In the genomic region with DNA sequence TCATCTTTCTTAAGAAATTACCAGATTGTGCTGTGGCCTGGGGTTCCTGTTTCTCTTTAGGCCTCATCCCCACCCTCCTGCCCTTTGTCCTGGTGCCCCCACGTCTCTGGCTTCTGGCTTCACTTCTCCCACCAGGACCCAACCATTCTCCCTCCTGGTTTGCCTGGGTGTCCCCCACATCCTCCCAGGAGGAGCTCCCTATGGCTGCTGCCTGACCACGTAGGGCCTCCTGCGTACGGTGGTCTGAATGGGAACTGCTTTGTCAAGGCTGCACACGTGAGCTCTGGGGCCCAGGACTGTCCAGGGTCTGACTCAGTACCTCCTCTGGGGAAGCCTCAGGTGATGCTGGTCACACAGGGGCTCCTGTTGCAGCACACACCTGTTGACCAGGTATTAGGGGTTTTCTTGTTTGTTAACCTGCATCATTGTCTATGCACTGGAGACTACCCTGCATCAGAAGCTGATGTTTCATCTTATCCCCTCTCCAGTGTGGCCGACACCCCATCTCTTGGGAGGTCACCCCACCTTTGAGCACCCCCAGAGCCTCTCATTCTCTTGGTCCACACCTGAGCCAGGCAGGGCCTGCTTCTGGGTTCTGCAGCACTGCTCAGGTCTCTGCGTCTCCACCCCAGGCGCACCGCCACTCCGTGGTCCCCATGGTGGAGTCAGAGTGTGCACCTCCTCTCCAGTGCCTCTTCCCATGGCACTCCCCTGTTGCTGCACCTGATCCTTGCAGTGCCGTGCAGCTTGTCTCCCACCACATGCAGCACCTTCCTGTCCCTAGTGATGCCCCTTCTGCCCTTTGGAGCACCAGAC, we compare ENCODE assay signal across 17 cellular contexts.
DNase-seq lines count a peak whose midpoint lies in the region; ATAC-seq and TF ChIP-seq lines count a peak whose summit lies in the region.
"Had no signal": no experiment of that assay in that cellular context is flagged by ENCODE, and none has a peak within 500 bp of the region (broad histone marks: within the 10 kb centered on the region; RNA-seq: fewer than 3 reads in every experiment).

No MANE protein-coding gene starts in this region.

- intact Hi-C loops in natural killer cell (cut with micrococcal nuclease) (loop anchor here (5.0 kb wide), 1 partner anchor 57 kb away; no protein-coding TSS in a partner anchor), mucosa of descending colon (cut with DNase I, micrococcal nuclease) (no loop called here)

- DNase-seq in natural killer cell (peak; percentile 7), T-cell (no peak), mucosa of descending colon (no peak), HuH-7 (ENCODE audit: low spot score) (no peak), AG08396 (ENCODE audit: low spot score) (no peak)
- DNase-seq in natural killer cell treated with Interleukin-12 subunit alpha and Interleukin-12 subunit beta and Interleukin-15 and Interleukin-18, amount 100 ng/mL, for 72 hours (ENCODE audit: low spot score): no peak
- DNase-seq: Caco-2, DMS53, NCI-H1417, NCI-H2029, NCI-H510A, NCI-H82, SHP77 treated with DMSO at 0.1 percent for 48 hours had no signal

- no peaks in the 10 kb centered on the region for H3K9me3 Mint-ChIP-seq in natural killer cell
- no peaks in the 10 kb centered on the region for H3K9me3 Mint-ChIP-seq in natural killer cell treated with Interleukin-12 subunit alpha and Interleukin-12 subunit beta and Interleukin-15 and Interleukin-18, amount 100 ng/mL, for 72 hours
- H3K9me3 Mint-ChIP-seq in T-cell: no peaks in the 10 kb centered on the region
- H3K9me3 Mint-ChIP-seq: IgD-negative memory B cell had no signal

- ATAC-seq in natural killer cell (no peak), T-cell (replicated peaks in 1 of 4) (no peak), mucosa of descending colon (peak; percentile 11), GM19467 (IDR thresholded peaks at IDR 0.05; ENCODE audit: unreplicated experiment) (no peak)
- no peak for ATAC-seq in natural killer cell treated with Interleukin-12 subunit alpha and Interleukin-12 subunit beta and Interleukin-15 and Interleukin-18, amount 100 ng/mL, for 72 hours
- ATAC-seq: HCT116 had no signal

- no peaks in the 10 kb centered on the region for H3K36me3 ChIP-seq in mucosa of descending colon (ENCODE audit: low read depth)

- H3K4me3 ChIP-seq in mucosa of descending colon: no peak overlapping the region
- H3K4me3 ChIP-seq: BLaER1 had no signal

- TF ChIP-seq CTCF in natural killer cell (IDR thresholded peaks at IDR 0.05) (no peak), mucosa of descending colon (IDR thresholded peaks at IDR 0.05) (no peak)

- H3K27me3 Mint-ChIP-seq in natural killer cell (ENCODE audit: low read depth in 2 of 2) (no peaks in the 10 kb centered on the region), T-cell (no peaks in the 10 kb centered on the region)
- no peaks in the 10 kb centered on the region for H3K27me3 Mint-ChIP-seq in natural killer cell treated with Interleukin-12 subunit alpha and Interleukin-12 subunit beta and Interleukin-15 and Interleukin-18, amount 100 ng/mL, for 72 hours
- H3K27me3 Mint-ChIP-seq: IgD-negative memory B cell had no signal

- H3K36me3 Mint-ChIP-seq in natural killer cell: no peaks in the 10 kb centered on the region
- peaks cover 12% of the 10 kb centered on the region for H3K36me3 Mint-ChIP-seq in natural killer cell treated with Interleukin-12 subunit alpha and Interleukin-12 subunit beta and Interleukin-15 and Interleukin-18, amount 100 ng/mL, for 72 hours
- H3K36me3 Mint-ChIP-seq in T-cell: peaks cover 64% of the 10 kb centered on the region

- no peaks in the 10 kb centered on the region for H3K4me1 ChIP-seq in mucosa of descending colon (ENCODE audit: low read depth)
- H3K4me1 ChIP-seq: BLaER1, Caco-2 had no signal

- no peak overlapping the region for H3K4me3 Mint-ChIP-seq in natural killer cell
- no peak overlapping the region for H3K4me3 Mint-ChIP-seq in natural killer cell treated with Interleukin-12 subunit alpha and Interleukin-12 subunit beta and Interleukin-15 and Interleukin-18, amount 100 ng/mL, for 72 hours
- peak overlapping the region in 1 of 3 donors; percentile 76 for H3K4me3 Mint-ChIP-seq in T-cell
- H3K4me3 Mint-ChIP-seq: IgD-negative memory B cell had no signal

- CTCF ChIA-PET in T-cell (lab: Charles Lee): no interaction called here

- no peaks in the 10 kb centered on the region for H3K9me3 ChIP-seq in mucosa of descending colon
- H3K9me3 ChIP-seq: BLaER1, Caco-2 had no signal

- H3K27ac Mint-ChIP-seq in natural killer cell: peak overlapping the region in 1 of 2 donors; percentile 79
- H3K27ac Mint-ChIP-seq in natural killer cell treated with Interleukin-12 subunit alpha and Interleukin-12 subunit beta and Interleukin-15 and Interleukin-18, amount 100 ng/mL, for 72 hours: no peak overlapping the region
- peak overlapping the region; percentile 75 to 92 for H3K27ac Mint-ChIP-seq in T-cell

- H3K4me1 Mint-ChIP-seq in natural killer cell (peaks cover 0 to 79% of the 10 kb centered on the region in 2 donors), T-cell (peaks cover 52 to 64% (median 60%) of the 10 kb centered on the region in 3 donors)
- peaks cover 8 to 9% of the 10 kb centered on the region in 2 donors for H3K4me1 Mint-ChIP-seq in natural killer cell treated with Interleukin-12 subunit alpha and Interleukin-12 subunit beta and Interleukin-15 and Interleukin-18, amount 100 ng/mL, for 72 hours (ENCODE audit: low read depth in 2 of 2)

- POLR2A ChIA-PET in T-cell (lab: Charles Lee): no interaction called here

Comparison
In these comparisons a context has a peak if more than half of its experiments do, and no peak if none do; other contexts are left out.
1. H3K27ac Mint-ChIP-seq: peak in T-cell (2 of 2); none in natural killer cell treated with Interleukin-12 subunit alpha and Interleukin-12 subunit beta and Interleukin-15 and Interleukin-18, amount 100 ng/mL, for 72 hours (0 of 2).